ENCODE assay signal across 32 cellular contexts in the genomic region with DNA sequence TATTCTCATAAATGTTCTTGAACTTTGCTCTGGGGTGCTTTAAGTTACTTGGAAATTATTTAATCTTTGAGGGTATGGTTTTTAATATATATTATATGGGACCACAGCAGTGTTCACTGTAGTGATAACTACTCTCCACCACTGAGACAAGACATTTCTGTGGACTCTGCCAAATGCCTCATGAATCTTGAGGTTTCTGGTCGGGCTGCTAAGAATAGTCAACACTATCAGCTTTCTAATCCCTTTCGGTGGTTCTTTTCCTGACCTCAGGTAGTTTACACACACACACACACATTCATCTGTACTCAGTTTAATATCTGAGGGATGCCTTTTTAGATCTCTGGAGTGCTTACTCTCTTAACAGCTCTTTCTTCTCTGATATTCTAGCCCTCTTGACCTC.
"Had no signal": no experiment of that assay in that cellular context is flagged by ENCODE, and none has a peak within 500 bp of the region (broad histone marks: within the 10 kb centered on the region; RNA-seq: fewer than 3 reads in every experiment).

No MANE protein-coding gene starts in this region.

- H3K27ac ChIP-seq: PC-9, RWPE1, SJCRH30, SK-N-MC had no signal

- DNase-seq: Kasumi-1, KBM-7, MG63, NCI-H1048, NCI-H1092 treated with DMSO at 0.1 percent for 48 hours, NCI-H1105 treated with DMSO at 0.1 percent for 48 hours, NCI-H1417, NCI-H1436, NCI-H146, NCI-H1694, NCI-H187 treated with DMSO at 0.1 percent for 48 hours, NCI-H2029, NCI-H2081, NCI-H2107, NCI-H2171, NCI-H226, NCI-H446 treated with DMSO at 0.1 percent for 48 hours, NCI-H510A, NCI-H524, NCI-H526, NCI-H69, NCI-H748 treated with DMSO at 0.1 percent for 48 hours, NCI-H82, PC-9, SHP77, SIG-M5, SJCRH30 had no signal

- H3K4me2 ChIP-seq: PC-9 had no signal

- ATAC-seq: Panc1, Right ventricle myocardium inferior, SK-N-SH treated with all-trans-retinoic acid at 6 μM for 48 hours had no signal

- H2AFZ ChIP-seq: PC-9 had no signal

- H3K4me1 ChIP-seq: SJCRH30 had no signal

- H3K9me3 ChIP-seq: MG63, SJCRH30 had no signal

- H3K27me3 ChIP-seq: SJCRH30 had no signal

- H3K4me3 ChIP-seq: MG63, PC-9, SJCRH30, SK-N-MC had no signal

- H3K36me3 ChIP-seq: MG63, SJCRH30 had no signal
